In the genomic region with DNA sequence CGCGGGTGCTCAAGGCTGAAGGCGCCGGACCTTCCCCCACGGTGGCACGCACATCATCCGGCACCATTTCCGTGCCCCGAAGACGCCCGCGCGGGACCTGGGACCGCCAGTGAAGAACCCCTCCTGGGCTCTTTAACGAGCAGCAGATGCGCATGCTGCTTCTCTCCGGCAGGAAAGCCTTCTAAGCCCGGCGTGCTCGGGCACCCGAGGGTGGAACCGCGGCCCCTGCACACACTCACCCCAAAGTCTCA, we compare ENCODE assay signal across 8 cellular contexts. TPM values are rescaled to one million over a fixed set of nuclear protein-coding genes. Genes with fewer than 3 reads are reported as not detected.
DNase-seq lines count a peak whose midpoint lies in the region; ATAC-seq and TF ChIP-seq lines count a peak whose summit lies in the region.

No MANE protein-coding gene starts in this region.

- peaks cover 33% of the 10 kb centered on the region for H3K4me1 Mint-ChIP-seq in WTC11

- DNase-seq in GM20000 (ENCODE audit: low spot score), result peak; percentile 46
- no peak for DNase-seq in WTC11 (ENCODE audit: low spot score)
- DNase-seq in foreskin keratinocyte, result peak in 1 of 2 donors; percentile 64
- DNase-seq in retinal pigment epithelial cell (ENCODE audit: low read depth), result no peak
- DNase-seq in cerebellum (ENCODE audit: low spot score), result no peak
- DNase-seq in NAMALWA (ENCODE audit: low spot score), result no peak
- no peak for DNase-seq in middle frontal gyrus (ENCODE audit: extremely low spot score, low spot score)

- H3K36me3 Mint-ChIP-seq in WTC11, result no peaks in the 10 kb centered on the region

- H3K27ac Mint-ChIP-seq in WTC11, result no peak overlapping the region

- H3K4me3 ChIP-seq in retinal pigment epithelial cell (ENCODE audit: low read length), result peak overlapping the region; percentile 79

- H3K4me3 Mint-ChIP-seq in WTC11, result peak overlapping the region; percentile 68

- H3K27me3 ChIP-seq in foreskin keratinocyte, result no peaks in the 10 kb centered on the region

- CTCF ChIA-PET in WTC11 (lab: Charles Lee), result interaction anchor here (0.6 to 3.9 kb wide), 9 partner anchors 14 to 1530 kb away, joined by 3 to 24 read pairs (median 4); a partner anchor contains a TSS

- no peak for ATAC-seq in WTC11
- ATAC-seq in foreskin keratinocyte, result peak; percentile 1
- ATAC-seq in GM21619 (IDR thresholded peaks at IDR 0.05; ENCODE audit: unreplicated experiment), result no peak

- H3K9me3 Mint-ChIP-seq in WTC11, result no peaks in the 10 kb centered on the region

- TF ChIP-seq CTCF in GM20000 (IDR thresholded peaks at IDR 0.05; ENCODE audit: extremely low read depth, missing control alignments), result no peak
- no peak for TF ChIP-seq CTCF in WTC11 (IDR thresholded peaks at IDR 0.05)
- TF ChIP-seq CTCF in foreskin keratinocyte (conservative IDR thresholded peaks at IDR 0.05), result no peak
- no peak for TF ChIP-seq CTCF in retinal pigment epithelial cell (conservative IDR thresholded peaks at IDR 0.05; ENCODE audit: low read depth, low read length)

- H3K27me3 Mint-ChIP-seq in WTC11 (ENCODE audit: low read depth), result peaks cover 92% of the 10 kb centered on the region

- H3K27ac ChIP-seq in foreskin keratinocyte, result peak overlapping the region; percentile 43

- peaks cover 10% of the 10 kb centered on the region for H3K4me1 ChIP-seq in foreskin keratinocyte

- POLR2A ChIA-PET in WTC11 (lab: Charles Lee), result interaction anchor here (0.9 kb wide), 1 partner anchor 37 kb away, joined by 3 read pairs; no protein-coding TSS in a partner anchor

TF ChIP-seq in WTC11, 78 proteins besides CTCF, POLR2A, EP300 and RAD21:
- TF ChIP-seq, protein P1, sequence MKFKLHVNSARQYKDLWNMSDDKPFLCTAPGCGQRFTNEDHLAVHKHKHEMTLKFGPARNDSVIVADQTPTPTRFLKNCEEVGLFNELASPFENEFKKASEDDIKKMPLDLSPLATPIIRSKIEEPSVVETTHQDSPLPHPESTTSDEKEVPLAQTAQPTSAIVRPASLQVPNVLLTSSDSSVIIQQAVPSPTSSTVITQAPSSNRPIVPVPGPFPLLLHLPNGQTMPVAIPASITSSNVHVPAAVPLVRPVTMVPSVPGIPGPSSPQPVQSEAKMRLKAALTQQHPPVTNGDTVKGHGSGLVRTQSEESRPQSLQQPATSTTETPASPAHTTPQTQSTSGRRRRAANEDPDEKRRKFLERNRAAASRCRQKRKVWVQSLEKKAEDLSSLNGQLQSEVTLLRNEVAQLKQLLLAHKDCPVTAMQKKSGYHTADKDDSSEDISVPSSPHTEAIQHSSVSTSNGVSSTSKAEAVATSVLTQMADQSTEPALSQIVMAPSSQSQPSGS (CRISPR knock-in tag; IDR thresholded peaks at IDR 0.05; ENCODE audit: borderline replicate concordance, low read depth), result no peak
- TF ChIP-seq JAZF1 (CRISPR knock-in tag; IDR thresholded peaks at IDR 0.05) (no peak), ZNF138 (CRISPR knock-in tag; conservative IDR thresholded peaks at IDR 0.05) (no peak), GTF2I (CRISPR knock-in tag; conservative IDR thresholded peaks at IDR 0.05) (no peak), MXD4 (CRISPR knock-in tag; IDR thresholded peaks at IDR 0.05; ENCODE audit: borderline replicate concordance) (no peak)

RNA-seq across cellular contexts. Expression of a gene that starts 0.2 kb away (rescaled TPM):
- 0.25 to 0.35 TPM (median 0.30 TPM) in 3 replicates for total RNA-seq in WTC11 (2021)
- total RNA-seq in foreskin keratinocyte, result 2.8 and 4.5 TPM in 2 replicates
- 2.6 and 4.4 TPM in 2 replicates for polyA plus RNA-seq in foreskin keratinocyte
- total RNA-seq in cerebellum, result 2.4 TPM
